ENCODE assay signal across 9 cellular contexts in genomic region chr7:112866424-112866823, GRCh38.
A peak's percentile ranks its signal among the peaks of the same experiment; 100 is the strongest.
DNase-seq lines count a peak whose midpoint lies in the region; ATAC-seq and TF ChIP-seq lines count a peak whose summit lies in the region.
"Had no signal": no experiment of that assay in that cellular context is flagged by ENCODE, and none has a peak within 500 bp of the region (broad histone marks: within the 10 kb centered on the region; RNA-seq: fewer than 3 reads in every experiment).

No MANE protein-coding gene starts in this region.

- no peak overlapping the region for H2AFZ ChIP-seq in H9 (ENCODE audit: low read length)

- no CpG with 5 or more reads among the region's 4 CpGs for WGBS in H9 (ENCODE audit: extremely low coverage, insufficient read length, low lambda C conversion rate)

- DNase-seq in foreskin keratinocyte (no peak), HUDEP-2 (lab: John Stamatoyannopoulos, UW; ENCODE audit: unreplicated experiment in 76 of 76) (no peak), CD1c-positive myeloid dendritic cell (ENCODE audit: extremely low spot score) (no peak), H9 (no peak)
- DNase-seq in stimulated activated naive CD8-positive, alpha-beta T cell treated with anti-CD3 and anti-CD28 coated beads, Interleukin-15, Interleukin-2, amounts not matched to agents 100 U/mL and 50 U/mL, for 24 hours = no peak
- DNase-seq: activated gamma-delta T cell had no signal

- H2AK5ac ChIP-seq in H9 (ENCODE audit: insufficient read length, low read length) = no peak overlapping the region

- no peak overlapping the region for H4K5ac ChIP-seq in H9 (ENCODE audit: insufficient read length, low read depth, low read length)

- no peaks in the 10 kb centered on the region for H3K23me2 ChIP-seq in H9 (ENCODE audit: insufficient read length, low read depth, low read length, poor library complexity, severe bottlenecking)

- H3K27me3 Mint-ChIP-seq in H9 (ENCODE audit: low read depth) = no peaks in the 10 kb centered on the region

- H3K4ac ChIP-seq in H9 (ENCODE audit: low read depth, low read length) = no peak overlapping the region

- H3K14ac ChIP-seq in H9 (ENCODE audit: insufficient read depth, low read length) = no peak overlapping the region

- H2BK120ac ChIP-seq in H9 (ENCODE audit: low read depth, low read length, poor library complexity, severe bottlenecking) = no peak overlapping the region

- H3K23ac ChIP-seq in H9 (ENCODE audit: insufficient read length, low read depth, low read length) = no peak overlapping the region

- H2BK20ac ChIP-seq in H9 (ENCODE audit: low read depth, low read length, poor library complexity, severe bottlenecking) = no peak overlapping the region

- no peaks in the 10 kb centered on the region for H3K9me3 ChIP-seq in H9 (ENCODE audit: control insufficient read depth, low read depth, low read length)

- H3K4me1 Mint-ChIP-seq in H9 = peaks cover 15 to 19% of the 10 kb centered on the region in 2 experiments

- H3K9ac ChIP-seq in H9 (ENCODE audit: extremely low read depth, insufficient read length, low read length) = no peak overlapping the region

- H4K20me1 ChIP-seq in H9 (ENCODE audit: control insufficient read depth, insufficient read depth, insufficient read length) = no peaks in the 10 kb centered on the region

- no peak overlapping the region for H2BK5ac ChIP-seq in H9 (ENCODE audit: insufficient read length, low read length)

- no peak overlapping the region for H3K4me3 Mint-ChIP-seq in H9

- H3T11ph ChIP-seq in H9 (ENCODE audit: low read length) = no peak overlapping the region

- H3K79me2 ChIP-seq in H9 (ENCODE audit: insufficient read depth, low read length) = no peaks in the 10 kb centered on the region

- no peak overlapping the region for H2BK15ac ChIP-seq in H9 (ENCODE audit: low read depth, low read length)

- no peak overlapping the region for H3K4me2 ChIP-seq in H9 (ENCODE audit: insufficient read depth, insufficient read length, low read length)

- H2BK12ac ChIP-seq in H9 (ENCODE audit: insufficient read length, low read depth, low read length) = no peak overlapping the region

- no peak overlapping the region for H3K18ac ChIP-seq in H9 (ENCODE audit: insufficient read length, low read depth, low read length)

- no peaks in the 10 kb centered on the region for H3K79me1 ChIP-seq in H9 (ENCODE audit: insufficient read depth, low read depth, low read length, poor library complexity, severe bottlenecking)

- no peaks in the 10 kb centered on the region for H3K27me3 ChIP-seq in foreskin keratinocyte
- no peaks in the 10 kb centered on the region for H3K27me3 ChIP-seq in H9 (ENCODE audit: insufficient read depth, low read length)

- H3K27ac Mint-ChIP-seq in H9 = peak overlapping the region in 1 of 3 experiments; percentile 57; a peak in 1 of 7 replicates

- H4K8ac ChIP-seq in H9 (replicated peaks; ENCODE audit: insufficient read length, low read depth, low read length) = no peak overlapping the region

- peak; percentile 89 for ATAC-seq in GM18499 (IDR thresholded peaks at IDR 0.05; ENCODE audit: insufficient read depth, unreplicated experiment)
- peak; percentile 93 for ATAC-seq in GM19452 (IDR thresholded peaks at IDR 0.05; ENCODE audit: unreplicated experiment)
- peak; percentile 99 for ATAC-seq in HG03064 (IDR thresholded peaks at IDR 0.05; ENCODE audit: low read depth, unreplicated experiment)
- ATAC-seq in foreskin keratinocyte = peak; percentile 40
- ATAC-seq in stimulated activated naive CD8-positive, alpha-beta T cell treated with anti-CD3 and anti-CD28 coated beads, Interleukin-15, Interleukin-2, amounts not matched to agents 100 U/mL and 50 U/mL, for 24 hours = no peak

- peaks cover 3 to 30% (median 5%) of the 10 kb centered on the region in 3 experiments for H3K36me3 Mint-ChIP-seq in H9 (ENCODE audit: insufficient read depth in 1 of 3, low read depth in 3 of 3)

- H3K9me3 Mint-ChIP-seq in H9 = peaks cover 7 to 17% of the 10 kb centered on the region in 2 experiments; a peak in 4 of 5 replicates

- no peak overlapping the region for H3K56ac ChIP-seq in H9 (ENCODE audit: insufficient read length, low read depth, low read length)

- no peak overlapping the region for H3K27ac ChIP-seq in foreskin keratinocyte
- H3K27ac ChIP-seq in H9 (ENCODE audit: insufficient read length, low read depth, low read length) = no peak overlapping the region

- H4K91ac ChIP-seq in H9 (ENCODE audit: insufficient read length, low read depth, low read length) = no peak overlapping the region

- TF ChIP-seq CTCF in foreskin keratinocyte (conservative IDR thresholded peaks at IDR 0.05) = no peak
- TF ChIP-seq CTCF in H9 (conservative IDR thresholded peaks at IDR 0.05) = no peak

- no peaks in the 10 kb centered on the region for H3K4me1 ChIP-seq in foreskin keratinocyte
- H3K4me1 ChIP-seq in H9 (ENCODE audit: insufficient read depth, low read length) = no peaks in the 10 kb centered on the region
